ENCODE assay signal across 32 cellular contexts in the genomic region with DNA sequence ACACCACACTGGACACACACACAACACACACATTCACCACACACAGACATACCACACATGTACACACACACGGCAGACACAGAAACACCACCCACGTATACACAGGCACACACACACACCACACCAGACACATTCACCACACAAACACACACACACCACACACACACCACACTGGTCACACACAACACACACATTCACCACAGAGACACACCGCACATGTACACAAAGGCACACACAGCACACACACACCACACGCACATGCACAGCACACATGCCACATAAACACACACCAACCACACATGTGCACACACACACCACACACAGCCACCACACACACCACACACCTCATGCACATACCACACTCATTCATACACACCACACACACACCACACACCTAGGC.
"Had no signal": no experiment of that assay in that cellular context is flagged by ENCODE, and none has a peak within 500 bp of the region (broad histone marks: within the 10 kb centered on the region; RNA-seq: fewer than 3 reads in every experiment).

No MANE protein-coding gene starts in this region.

- DNase-seq: activated B cell treated with CpG ODN at 0.5 μM for 24 hours; activated CD4-positive, alpha-beta memory T cell treated with anti-CD3 and anti-CD28 coated beads, Interleukin-2, amount 10 ng/mL, durations not matched to agents 7 days and 5 days; activated CD4-positive, alpha-beta T cell treated with anti-CD3 and anti-CD28 coated beads for 4 hours; activated CD4-positive, CD25-positive, alpha-beta regulatory T cell treated with anti-CD3 and anti-CD28 coated beads, Interleukin-2, amount 50 U/mL, for 72 hours; activated CD8-positive, alpha-beta memory T cell treated with anti-CD3 and anti-CD28 coated beads for 24 hours; activated CD8-positive, alpha-beta memory T cell treated with anti-CD3 and anti-CD28 coated beads, Interleukin-2, amount 10 ng/mL, durations not matched to agents 7 days and 5 days; activated CD8-positive, alpha-beta memory T cell treated with anti-CD3 and anti-CD28 coated beads, Interleukin-2, amount 50 U/mL, for 48 hours; activated effector memory CD4-positive, alpha-beta T cell treated with Interleukin-2 at 50 U/mL for 16 hours; activated naive CD4-positive, alpha-beta T cell treated with anti-CD3 and anti-CD28 coated beads, Interleukin-2, amount 50 U/mL, for 16 hours; activated naive CD8-positive, alpha-beta T cell treated with anti-CD3 and anti-CD28 coated beads for 36 hours; activated T-cell treated with anti-CD3 and anti-CD28 coated beads, Interleukin-2, amount 50 U/mL, for 48 hours; amniotic stem cell; brain microvascular endothelial cell; central memory CD4-positive, alpha-beta T cell; NCI-H1092 treated with DMSO at 0.1 percent for 48 hours; NCI-H187; NCI-H2029 treated with DMSO at 0.1 percent for 48 hours; NCI-H2107; NCI-H2171; NCI-H510A; NCI-H526; NCI-H748 treated with DMSO at 0.1 percent for 48 hours; NK-92 treated with Interleukin-12 subunit alpha and Interleukin-12 subunit beta, amount 100 ng/mL, for 24 hours; PC-3; Peyer's patch; RPMI8226; SHP77 treated with DMSO at 0.1 percent for 48 hours had no signal

- H3K9ac ChIP-seq: SK-N-SH had no signal

- H3K4me3 ChIP-seq: Peyer's patch, SJSA1 had no signal

- H3K4me2 ChIP-seq: SK-N-SH had no signal

- H3K27me3 ChIP-seq: brain microvascular endothelial cell, Peyer's patch, SJSA1 had no signal

- H3K36me3 Mint-ChIP-seq: activated naive CD8-positive, alpha-beta T cell treated with anti-CD3 and anti-CD28 coated beads for 36 hours had no signal

- H3K27ac ChIP-seq: brain microvascular endothelial cell, Peyer's patch, SJSA1, VCaP had no signal

- H3K4me1 ChIP-seq: SJSA1 had no signal

- ATAC-seq: activated CD8-positive, alpha-beta memory T cell treated with anti-CD3 and anti-CD28 coated beads, Interleukin-2, amount 10 ng/mL, durations not matched to agents 7 days and 5 days; PC-3 had no signal

- H3K36me3 ChIP-seq: brain microvascular endothelial cell, Peyer's patch, SJSA1 had no signal

- H3K9me3 ChIP-seq: SJSA1, SK-N-SH had no signal

- H3K9me2 ChIP-seq: SK-N-SH had no signal

- H3K4me3 Mint-ChIP-seq: activated B cell treated with CpG ODN at 0.5 μM for 24 hours; activated CD4-positive, alpha-beta memory T cell treated with anti-CD3 and anti-CD28 coated beads, Interleukin-2, amount 10 ng/mL, durations not matched to agents 7 days and 5 days; activated CD8-positive, alpha-beta memory T cell treated with anti-CD3 and anti-CD28 coated beads, Interleukin-2, amount 10 ng/mL, durations not matched to agents 7 days and 5 days; activated naive CD8-positive, alpha-beta T cell treated with anti-CD3 and anti-CD28 coated beads for 36 hours; T-helper 1 cell treated with Interleukin-12 subunit alpha and Interleukin-12 subunit beta and Interleukin-4 antibody, amounts not matched to agents 30 μg/mL and 1 μg/mL, for 36 hours; T-helper 2 cell treated with Interferon-gamma antibody and Interleukin-4, amounts not matched to agents 5 μg/mL and 100 μg/mL, for 36 hours had no signal

- H3K27ac Mint-ChIP-seq: activated B cell treated with CpG ODN at 0.5 μM for 24 hours; activated CD4-positive, alpha-beta memory T cell treated with anti-CD3 and anti-CD28 coated beads, Interleukin-2, amount 10 ng/mL, durations not matched to agents 7 days and 5 days; activated CD8-positive, alpha-beta memory T cell treated with anti-CD3 and anti-CD28 coated beads, Interleukin-2, amount 10 ng/mL, durations not matched to agents 7 days and 5 days; activated naive CD8-positive, alpha-beta T cell treated with anti-CD3 and anti-CD28 coated beads for 36 hours; T-helper 1 cell treated with Interleukin-12 subunit alpha and Interleukin-12 subunit beta and Interleukin-4 antibody, amounts not matched to agents 30 μg/mL and 1 μg/mL, for 36 hours; T-helper 2 cell treated with Interferon-gamma antibody and Interleukin-4, amounts not matched to agents 5 μg/mL and 100 μg/mL, for 36 hours had no signal

- H3K27me3 Mint-ChIP-seq: activated CD8-positive, alpha-beta memory T cell treated with anti-CD3 and anti-CD28 coated beads, Interleukin-2, amount 10 ng/mL, durations not matched to agents 7 days and 5 days; activated naive CD8-positive, alpha-beta T cell treated with anti-CD3 and anti-CD28 coated beads for 36 hours had no signal
